Comparison of ENCODE assay signal across 10 cellular contexts in the genomic region with DNA sequence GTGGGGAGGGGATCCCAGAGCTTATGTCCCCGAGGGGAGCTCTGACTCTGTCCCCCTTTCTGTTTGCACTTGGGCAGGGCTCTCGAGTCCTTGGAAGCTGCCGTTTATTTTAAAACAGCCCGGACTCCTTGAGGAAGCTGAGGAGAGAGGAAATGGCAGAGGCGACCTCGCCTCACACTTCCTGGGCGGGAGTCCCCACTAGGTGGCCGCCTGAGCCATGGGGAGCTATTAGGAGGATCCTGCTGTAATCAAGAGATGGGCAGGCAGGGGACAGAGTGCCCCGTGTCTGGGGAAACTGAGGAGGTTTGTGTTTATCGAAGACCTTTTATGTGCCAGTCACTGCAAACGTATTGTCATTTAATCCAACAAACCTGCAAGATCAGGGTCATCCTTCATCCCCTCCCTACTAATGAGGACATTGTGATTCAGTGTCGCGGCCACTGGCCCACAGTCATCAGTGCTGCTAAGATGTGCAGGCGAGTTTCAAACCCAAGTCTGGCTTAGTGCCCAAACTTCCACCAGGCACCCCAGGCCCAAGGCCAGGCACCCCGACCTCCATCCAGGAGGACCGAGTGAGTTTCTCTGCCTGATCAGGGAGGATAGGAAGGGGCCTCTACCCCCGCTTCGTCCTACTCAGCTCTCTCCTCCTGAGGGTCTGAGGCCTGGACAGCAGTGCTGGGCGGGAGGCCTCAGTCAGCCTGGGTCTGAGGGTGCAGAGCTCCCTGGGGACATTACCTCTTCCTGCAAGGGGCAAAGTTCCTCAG.
DNase-seq lines count a peak whose midpoint lies in the region; FAIRE-seq and TF ChIP-seq lines count a peak whose summit lies in the region.
"Had no signal": no experiment of that assay in that cellular context is flagged by ENCODE, and none has a peak within 500 bp of the region (broad histone marks: within the 10 kb centered on the region; RNA-seq: fewer than 3 reads in every experiment).

No MANE protein-coding gene starts in this region.

- no peak for TF ChIP-seq POLR2A in GM12892 (IDR thresholded peaks at IDR 0.05; ENCODE audit: low read depth, low read length)

- H2AFZ ChIP-seq in Karpas-422 (ENCODE audit: low read length) (no peak overlapping the region), neural progenitor cell (replicated peaks) (no peak overlapping the region)

- H3K9me3 ChIP-seq in Karpas-422 (ENCODE audit: low read length) = no peaks in the 10 kb centered on the region
- H3K9me3 ChIP-seq in neural progenitor cell (ENCODE audit: low read depth) = no peaks in the 10 kb centered on the region

- H3K4me3 Mint-ChIP-seq in endothelial cell (ENCODE audit: unreplicated experiment) = no peak overlapping the region
- no peak overlapping the region for H3K4me3 Mint-ChIP-seq in neural progenitor cell

- peak; percentile 16 for TF ChIP-seq CTCF in endothelial cell (IDR thresholded peaks at IDR 0.05; ENCODE audit: unreplicated experiment)
- TF ChIP-seq CTCF in neural progenitor cell (IDR thresholded peaks at IDR 0.05) = peak; percentile 46
- TF ChIP-seq CTCF in GM13976 (IDR thresholded peaks at IDR 0.05; ENCODE audit: borderline replicate concordance, control extremely low read depth, extremely low read depth, insufficient read depth, missing control alignments) = no peak

- H3K4me3 ChIP-seq in Karpas-422 (ENCODE audit: low read length) (no peak overlapping the region), neural progenitor cell (no peak overlapping the region)

- no peaks in the 10 kb centered on the region for H3K79me2 ChIP-seq in Karpas-422 (ENCODE audit: low read length)
- H3K79me2 ChIP-seq in neural progenitor cell (ENCODE audit: low read depth) = no peaks in the 10 kb centered on the region

- H3K27me3 Mint-ChIP-seq in endothelial cell (ENCODE audit: unreplicated experiment) (peaks cover 3% of the 10 kb centered on the region), neural progenitor cell (ENCODE audit: insufficient read depth, low read depth) (peaks cover 6% of the 10 kb centered on the region)

- H3K4me1 Mint-ChIP-seq in endothelial cell (ENCODE audit: unreplicated experiment) (peaks cover 8% of the 10 kb centered on the region), neural progenitor cell (peaks cover 26% of the 10 kb centered on the region)

- no peaks in the 10 kb centered on the region; the same call in 1 of the 2 replicates for H4K20me1 ChIP-seq in Karpas-422 (ENCODE audit: insufficient read depth, low read depth, low read length)
- no peaks in the 10 kb centered on the region for H4K20me1 ChIP-seq in neural progenitor cell (ENCODE audit: low read depth)

- H3K4me1 ChIP-seq in Karpas-422 (ENCODE audit: low read length) = peaks cover 4% of the 10 kb centered on the region; the same call in 1 of the 2 replicates
- H3K4me1 ChIP-seq in neural progenitor cell = peaks cover 5% of the 10 kb centered on the region

- in situ Hi-C loops in GM13976 (cut with MboI; ENCODE audit: low sequenced_read_pairs, unreplicated experiment) = no loop called here

- H3K9me2 ChIP-seq in Karpas-422 (replicated peaks; ENCODE audit: insufficient read depth, low read length) = no peaks in the 10 kb centered on the region

- H3K27ac ChIP-seq in Karpas-422 (ENCODE audit: low read length) (no peak overlapping the region), neural progenitor cell (no peak overlapping the region)

- no peaks in the 10 kb centered on the region for H3F3A ChIP-seq in neural progenitor cell (ENCODE audit: low read depth)

- H3K9ac ChIP-seq in Karpas-422 (ENCODE audit: low read length) = no peak overlapping the region
- peak overlapping the region; percentile 20 for H3K9ac ChIP-seq in neural progenitor cell

- H3K4me2 ChIP-seq in Karpas-422 (ENCODE audit: low read depth, low read length, poor library complexity, severe bottlenecking) (no peak overlapping the region), neural progenitor cell (no peak overlapping the region)

- H3K9me3 Mint-ChIP-seq in endothelial cell (ENCODE audit: unreplicated experiment) (no peaks in the 10 kb centered on the region), neural progenitor cell (no peaks in the 10 kb centered on the region)

- H3K27me3 ChIP-seq in Karpas-422 (ENCODE audit: low read length) (no peaks in the 10 kb centered on the region), neural progenitor cell (no peaks in the 10 kb centered on the region)

- no peak for FAIRE-seq in GM12892 (lab: Jason Lieb, UNC)
- FAIRE-seq: A204.1 had no signal

- no peak overlapping the region for H3K27ac Mint-ChIP-seq in endothelial cell (ENCODE audit: unreplicated experiment)
- no peak overlapping the region for H3K27ac Mint-ChIP-seq in neural progenitor cell

- peaks cover 3% of the 10 kb centered on the region for H3K36me3 Mint-ChIP-seq in endothelial cell (ENCODE audit: low read depth, unreplicated experiment)
- H3K36me3 Mint-ChIP-seq in neural progenitor cell = no peaks in the 10 kb centered on the region

- DNase-seq in DMS 273 (lab: John Stamatoyannopoulos, UW; ENCODE audit: unreplicated experiment) (peak; percentile 36), DMS 273 treated with DMSO at 0.1 percent for 48 hours (lab: John Stamatoyannopoulos, UW) (no peak), Karpas-422 (peak; percentile 45), endothelial cell (ENCODE audit: low spot score) (peak; percentile 49), neural progenitor cell (ENCODE audit: low spot score) (peak; percentile 27), GM13976 (ENCODE audit: low spot score) (no peak), GM12892 (ENCODE audit: insufficient read length) (no peak)
- DNase-seq in stimulated activated CD4-positive, alpha-beta T cell treated with anti-CD3 and anti-CD28 coated beads, Interleukin-4, amount 100 ng/mL, for 1 hour = no peak
- DNase-seq: stimulated activated naive CD4-positive, alpha-beta T cell had no signal

- H3K36me3 ChIP-seq in Karpas-422 (ENCODE audit: insufficient read depth, low read length) (no peaks in the 10 kb centered on the region), neural progenitor cell (no peaks in the 10 kb centered on the region)

Comparison
In these comparisons a context has a peak if more than half of its experiments do, and no peak if none do; other contexts are left out.
1. DNase-seq: peak in DMS 273 (single experiment), Karpas-422 (single experiment), endothelial cell (single experiment) and neural progenitor cell (single experiment); none in DMS 273 treated with DMSO at 0.1 percent for 48 hours (single experiment), GM13976 (single experiment), stimulated activated CD4-positive, alpha-beta T cell treated with anti-CD3 and anti-CD28 coated beads, Interleukin-4, amount 100 ng/mL, for 1 hour (single experiment) and GM12892 (single experiment).